23 cellular contexts compared by ENCODE assay signal in the genomic region with DNA sequence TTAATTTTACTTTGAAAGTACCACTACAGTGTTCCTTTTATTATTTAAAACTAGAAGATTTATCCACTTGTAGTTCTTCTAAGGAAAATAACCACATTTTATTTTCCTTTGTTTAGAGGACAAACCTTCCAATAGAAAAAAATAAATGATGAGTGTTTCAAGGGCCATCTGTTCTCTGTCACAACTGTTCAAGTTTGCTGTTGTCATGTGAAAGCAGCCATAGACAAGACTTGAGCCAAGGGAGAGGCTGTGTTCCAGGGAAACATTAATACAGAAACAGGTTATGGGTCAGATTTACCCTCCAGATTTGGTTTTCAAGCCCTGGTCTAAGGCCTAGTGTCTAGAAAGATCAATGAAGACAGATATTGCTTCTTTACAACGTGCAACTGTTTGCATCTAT.
DNase-seq lines count a peak whose midpoint lies in the region; ATAC-seq and FAIRE-seq lines count a peak whose summit lies in the region.
"Had no signal": no experiment of that assay in that cellular context is flagged by ENCODE, and none has a peak within 500 bp of the region (broad histone marks: within the 10 kb centered on the region; RNA-seq: fewer than 3 reads in every experiment).

No MANE protein-coding gene starts in this region.

- peak; percentile 88 for FAIRE-seq in endometrium (lab: Jason Lieb, UNC)
- FAIRE-seq: A549, D721Med, GM12878, GM19239 had no signal

- peak; percentile 1 for DNase-seq in NCI-H446 treated with DMSO at 0.1 percent for 48 hours (lab: John Stamatoyannopoulos, UW)
- no peak for DNase-seq in NCI-H446 (lab: John Stamatoyannopoulos, UW)
- DNase-seq in Right ventricle myocardium superior, result no peak
- DNase-seq in cardiac septum (ENCODE audit: low spot score), result no peak
- no peak for DNase-seq in epidermal melanocyte (ENCODE audit: insufficient read length, low spot score)
- DNase-seq: ACHN; AML-193; BE2C; CD4-positive, alpha-beta T cell; CD8-positive, alpha-beta memory T cell; DMS 273 treated with DMSO at 0.1 percent for 48 hours; DMS79; EL; GDM1; H9 had no signal

- intact Hi-C loops in Right ventricle myocardium superior (cut with DNase I) (no loop called here), cardiac septum (cut with DNase I) (no loop called here)

- peak; percentile 60 for ATAC-seq in Right ventricle myocardium superior (ENCODE audit: poor library complexity)
- ATAC-seq in HG03139 (IDR thresholded peaks at IDR 0.05; ENCODE audit: unreplicated experiment), result no peak
- ATAC-seq: A549, GM12878, GM23338, HCT116 had no signal
